ENCODE assay signal across 20 cellular contexts in genomic region chr11:86517557-86517956, GRCh38.
DNase-seq lines count a peak whose midpoint lies in the region; ATAC-seq and TF ChIP-seq lines count a peak whose summit lies in the region.
"Had no signal": no experiment of that assay in that cellular context is flagged by ENCODE, and none has a peak within 500 bp of the region (broad histone marks: within the 10 kb centered on the region; RNA-seq: fewer than 3 reads in every experiment).

No MANE protein-coding gene starts in this region.

- no TSS peak for BruUV-seq in PC-3 (replicated peaks; lab: Mats Ljungman, UMichigan)

- H2AFZ ChIP-seq in PC-3 (ENCODE audit: low read length) = no peak overlapping the region
- H2AFZ ChIP-seq: GM23338 had no signal

- no peaks in the 10 kb centered on the region for H3F3A ChIP-seq in PC-3 (ENCODE audit: low read length, unreplicated experiment)

- H3K36me3 ChIP-seq in PC-3 (ENCODE audit: low read depth, low read length) (no peaks in the 10 kb centered on the region), endodermal cell (ENCODE audit: control insufficient read depth, insufficient read depth, low read length) (no peaks in the 10 kb centered on the region)
- H3K36me3 ChIP-seq: SJSA1 had no signal

- no peaks in the 10 kb centered on the region for H3K79me2 ChIP-seq in PC-3 (ENCODE audit: low read length)

- H3K4me3 Mint-ChIP-seq in endodermal cell (no peak overlapping the region), osteocyte (ENCODE audit: unreplicated experiment) (no peak overlapping the region), glutamatergic neuron (ENCODE audit: unreplicated experiment) (no peak overlapping the region)
- no peak overlapping the region for H3K4me3 Mint-ChIP-seq in stimulated activated memory B cell treated with anti-CD40 and anti-IgM and Interleukin-4, amounts not matched to agents 10 μg/mL and 1 μg/mL and 100 μg/mL, for 72 hours
- H3K4me3 Mint-ChIP-seq: GM23338 had no signal

- H3K9ac ChIP-seq in PC-3 (ENCODE audit: low read length) (no peak overlapping the region), endodermal cell (ENCODE audit: extremely low read depth, low read length, poor library complexity, severe bottlenecking) (no peak overlapping the region)

- H3K27me3 Mint-ChIP-seq in endodermal cell (ENCODE audit: insufficient read depth) (no peaks in the 10 kb centered on the region), osteocyte (ENCODE audit: unreplicated experiment) (no peaks in the 10 kb centered on the region), glutamatergic neuron (ENCODE audit: unreplicated experiment) (peaks cover 1% of the 10 kb centered on the region)
- peaks cover 6% of the 10 kb centered on the region for H3K27me3 Mint-ChIP-seq in stimulated activated memory B cell treated with anti-CD40 and anti-IgM and Interleukin-4, amounts not matched to agents 10 μg/mL and 1 μg/mL and 100 μg/mL, for 72 hours

- CTCF ChIA-PET in PC-3 (lab: Charles Lee) = no interaction called here

- H3K9me2 ChIP-seq in PC-3 (replicated peaks; ENCODE audit: low read length) = no peaks in the 10 kb centered on the region

- DNase-seq in EH (ENCODE audit: low read depth) = peak; percentile 62
- peak; percentile 27 for DNase-seq in PC-3
- no peak for DNase-seq in endodermal cell
- no peak for DNase-seq in osteocyte (ENCODE audit: extremely low spot score, unreplicated experiment)
- no peak for DNase-seq in glutamatergic neuron
- DNase-seq: C1 segment of cervical spinal cord, DMS79, GDM1, HCEC 1CT, NCI-H1105 treated with DMSO at 0.1 percent for 48 hours, NCI-H1694 treated with DMSO at 0.1 percent for 48 hours, NCI-H510A, NCI-H82 had no signal

- H3K27ac Mint-ChIP-seq in endodermal cell (peak overlapping the region; percentile 71), osteocyte (ENCODE audit: unreplicated experiment) (peak overlapping the region; percentile 61), glutamatergic neuron (ENCODE audit: unreplicated experiment) (no peak overlapping the region)
- no peak overlapping the region for H3K27ac Mint-ChIP-seq in stimulated activated memory B cell treated with anti-CD40 and anti-IgM and Interleukin-4, amounts not matched to agents 10 μg/mL and 1 μg/mL and 100 μg/mL, for 72 hours
- H3K27ac Mint-ChIP-seq: GM23338 had no signal

- intact Hi-C loops in PC-3 (cut with micrococcal nuclease) = no loop called here

- POLR2A ChIA-PET in PC-3 (lab: Charles Lee; ENCODE audit: unreplicated experiment) = no interaction called here

- H3K4me3 ChIP-seq in PC-3 (ENCODE audit: low read length) = no peak overlapping the region
- no peak overlapping the region for H3K4me3 ChIP-seq in endodermal cell (ENCODE audit: low read length)
- H3K4me3 ChIP-seq: A549, GM23338, K562, SJSA1 had no signal

- peaks cover 7% of the 10 kb centered on the region for H3K36me3 Mint-ChIP-seq in endodermal cell (ENCODE audit: low read depth)
- H3K36me3 Mint-ChIP-seq in osteocyte (ENCODE audit: unreplicated experiment) = no peaks in the 10 kb centered on the region
- H3K36me3 Mint-ChIP-seq in stimulated activated memory B cell treated with anti-CD40 and anti-IgM and Interleukin-4, amounts not matched to agents 10 μg/mL and 1 μg/mL and 100 μg/mL, for 72 hours = no peaks in the 10 kb centered on the region
- H3K36me3 Mint-ChIP-seq in glutamatergic neuron (ENCODE audit: unreplicated experiment) = no peaks in the 10 kb centered on the region

- peaks cover 20% of the 10 kb centered on the region for H3K4me1 ChIP-seq in PC-3 (ENCODE audit: insufficient read depth, low read length)
- H3K4me1 ChIP-seq in endodermal cell (ENCODE audit: control insufficient read depth, insufficient read depth, low read length) = peaks cover 26% of the 10 kb centered on the region

- H3K4me1 Mint-ChIP-seq in endodermal cell (peaks cover 53% of the 10 kb centered on the region), osteocyte (ENCODE audit: unreplicated experiment) (peaks cover 66% of the 10 kb centered on the region), glutamatergic neuron (ENCODE audit: low read depth, unreplicated experiment) (no peaks in the 10 kb centered on the region)
- peaks cover 9% of the 10 kb centered on the region for H3K4me1 Mint-ChIP-seq in stimulated activated memory B cell treated with anti-CD40 and anti-IgM and Interleukin-4, amounts not matched to agents 10 μg/mL and 1 μg/mL and 100 μg/mL, for 72 hours

- WGBS in endodermal cell (ENCODE audit: insufficient coverage in 1 of 2, insufficient read length in 1 of 2), 2 experiments = 93% methylated on average over 1 of the region's 1 CpG; no CpG with 5 or more reads in 1 of the 2 experiments

- H3K27ac ChIP-seq in PC-3 (ENCODE audit: low read length) (peak overlapping the region; percentile 20; the same call in 1 of the 2 replicates), endodermal cell (ENCODE audit: low read depth, low read length) (no peak overlapping the region)
- H3K27ac ChIP-seq: SJSA1 had no signal

- H3K4me2 ChIP-seq in PC-3 (ENCODE audit: low read length) = no peak overlapping the region
- H3K4me2 ChIP-seq: A549, GM23338 had no signal

- H4K20me1 ChIP-seq in PC-3 (ENCODE audit: low read length) = no peaks in the 10 kb centered on the region

- H3K27me3 ChIP-seq in PC-3 (ENCODE audit: low read length) (no peaks in the 10 kb centered on the region), endodermal cell (ENCODE audit: control insufficient read depth, insufficient read depth, low read length, poor library complexity, severe bottlenecking) (no peaks in the 10 kb centered on the region)
- H3K27me3 ChIP-seq: SJSA1 had no signal

- TF ChIP-seq CTCF in PC-3 (conservative IDR thresholded peaks at IDR 0.05; ENCODE audit: low read depth, low read length) = no peak
- TF ChIP-seq CTCF in endodermal cell (conservative IDR thresholded peaks at IDR 0.05) = no peak
- TF ChIP-seq CTCF in osteocyte (IDR thresholded peaks at IDR 0.05) = no peak
- no peak for TF ChIP-seq CTCF in glutamatergic neuron (IDR thresholded peaks at IDR 0.05; ENCODE audit: partially characterized antibody, unreplicated experiment)

- H3K9me3 Mint-ChIP-seq in endodermal cell (peaks cover 3% of the 10 kb centered on the region), osteocyte (ENCODE audit: unreplicated experiment) (no peaks in the 10 kb centered on the region), glutamatergic neuron (ENCODE audit: unreplicated experiment) (no peaks in the 10 kb centered on the region)
- H3K9me3 Mint-ChIP-seq in stimulated activated memory B cell treated with anti-CD40 and anti-IgM and Interleukin-4, amounts not matched to agents 10 μg/mL and 1 μg/mL and 100 μg/mL, for 72 hours = peaks cover 3% of the 10 kb centered on the region
- H3K9me3 Mint-ChIP-seq: GM23338 had no signal

- ATAC-seq in PC-3 = no peak
- no peak for ATAC-seq in stimulated activated memory B cell treated with anti-CD40 and anti-IgM and Interleukin-4, amounts not matched to agents 10 μg/mL and 1 μg/mL and 100 μg/mL, for 72 hours
- ATAC-seq in HG03565 (IDR thresholded peaks at IDR 0.05; ENCODE audit: unreplicated experiment) = no peak
- no peak for ATAC-seq in HG02840 (IDR thresholded peaks at IDR 0.05; ENCODE audit: low FRiP score, unreplicated experiment)
- ATAC-seq: A549, GM23338 had no signal

- H3K9me3 ChIP-seq in PC-3 (ENCODE audit: low read length) (no peaks in the 10 kb centered on the region), endodermal cell (ENCODE audit: control insufficient read depth, low read length) (peaks cover 3% of the 10 kb centered on the region)
- H3K9me3 ChIP-seq: SJSA1 had no signal

Comparison
In these comparisons a context has a peak if more than half of its experiments do, and no peak if none do; other contexts are left out.
1. DNase-seq: peak in EH (single experiment) and PC-3 (single experiment); none in endodermal cell (single experiment), osteocyte (single experiment) and glutamatergic neuron (single experiment).
2. H3K27ac Mint-ChIP-seq: peak in endodermal cell (single experiment) and osteocyte (single experiment); none in stimulated activated memory B cell treated with anti-CD40 and anti-IgM and Interleukin-4, amounts not matched to agents 10 μg/mL and 1 μg/mL and 100 μg/mL, for 72 hours (single experiment) and glutamatergic neuron (single experiment).